Comparison of ENCODE assay signal across 8 cellular contexts in the genomic region with DNA sequence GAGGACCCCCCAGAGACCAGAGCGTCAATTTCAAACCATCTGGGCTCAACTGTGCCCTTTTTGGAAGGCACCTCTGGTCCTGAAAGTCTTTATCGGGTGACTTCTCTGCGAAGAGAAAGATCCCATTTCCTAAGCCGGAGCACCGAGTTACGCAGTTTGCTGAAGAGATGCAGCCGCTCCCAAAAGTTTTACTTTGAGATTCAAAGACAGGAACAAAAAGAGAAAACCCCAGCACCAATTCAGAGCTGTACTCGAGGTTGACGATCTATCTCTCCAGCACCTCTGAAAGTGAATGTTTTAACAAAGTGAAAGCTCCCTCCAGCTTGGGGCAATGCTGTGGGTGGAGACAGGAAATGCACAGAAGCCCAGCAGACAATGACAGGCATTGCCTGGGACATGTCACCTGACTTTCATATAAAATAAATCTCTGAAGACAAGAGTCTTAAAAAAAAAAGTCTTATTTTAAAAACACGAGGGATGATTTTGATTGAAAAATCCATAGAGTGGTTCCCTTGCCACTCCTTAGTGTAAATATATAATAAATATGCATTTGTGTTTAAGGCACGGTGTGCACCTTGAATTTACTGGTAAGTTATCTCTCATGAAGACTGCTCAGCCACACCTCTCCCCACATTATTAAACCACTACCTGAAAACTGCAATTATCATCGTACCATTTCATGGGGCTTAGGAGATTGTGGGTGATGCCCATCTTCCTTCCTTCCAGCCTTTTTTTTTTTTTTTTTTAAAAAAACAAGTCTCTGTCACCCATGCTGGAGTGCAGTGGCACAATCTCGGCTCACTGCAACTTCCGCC.
A peak's percentile ranks its signal among the peaks of the same experiment; 100 is the strongest.
DNase-seq lines count a peak whose midpoint lies in the region; ATAC-seq and TF ChIP-seq lines count a peak whose summit lies in the region.

No MANE protein-coding gene starts in this region.

- POLR2A ChIA-PET in AG04449 (lab: Yijun Ruan, JAX), result no interaction called here

- H3K27me3 ChIP-seq in lower lobe of right lung (ENCODE audit: low read depth) (no peaks in the 10 kb centered on the region), WERI-Rb-1 (ENCODE audit: insufficient read depth, low read depth, severe bottlenecking) (no peaks in the 10 kb centered on the region)

- DNase-seq in AG04449 (ENCODE audit: low read depth, low spot score), result no peak
- peak; percentile 43 for DNase-seq in HT-29 (ENCODE audit: low spot score)
- DNase-seq in activated CD4-positive, alpha-beta T cell treated with anti-CD3 and anti-CD28 coated beads for 1 hour, result peak; percentile 56
- peak; percentile 75 for DNase-seq in dermis blood vessel endothelial cell
- DNase-seq in lower lobe of right lung, result peak; percentile 51
- peak; percentile 40 for DNase-seq in stimulated activated CD8-positive, alpha-beta memory T cell treated with anti-CD3 and anti-CD28 coated beads, Interleukin-15, amount 100 ng/mL, for 1 hour (ENCODE audit: low read depth)
- DNase-seq in WERI-Rb-1, result no peak

- CTCF ChIA-PET in AG04449 (lab: Yijun Ruan, JAX), result no interaction called here

- peaks cover 44% of the 10 kb centered on the region for H3K4me1 ChIP-seq in lower lobe of right lung

- ATAC-seq in GM19372 (IDR thresholded peaks at IDR 0.05; ENCODE audit: low read depth, unreplicated experiment), result peak; percentile 67
- peak; percentile 86 to 89 for ATAC-seq in lower lobe of right lung

- peak overlapping the region; percentile 48 for H3K4me3 ChIP-seq in AG04449 (ENCODE audit: low read depth, low read length)
- H3K4me3 ChIP-seq in lower lobe of right lung, result peak overlapping the region; percentile 53
- no peak overlapping the region for H3K4me3 ChIP-seq in WERI-Rb-1 (ENCODE audit: low read depth, low read length)

- no peak for TF ChIP-seq CTCF in AG04449 (IDR thresholded peaks at IDR 0.05; ENCODE audit: insufficient read depth, low read length, missing control alignments)
- TF ChIP-seq CTCF in lower lobe of right lung (IDR thresholded peaks at IDR 0.05), result no peak
- TF ChIP-seq CTCF in WERI-Rb-1 (IDR thresholded peaks at IDR 0.05; ENCODE audit: low read depth, low read length), result no peak

- H3K27ac ChIP-seq in lower lobe of right lung (peak overlapping the region; percentile 91), WERI-Rb-1 (no peak overlapping the region)

- intact Hi-C loops in lower lobe of right lung (cut with DNase I), result no loop called here

- H3K36me3 ChIP-seq in lower lobe of right lung (peaks cover 10% of the 10 kb centered on the region), WERI-Rb-1 (peaks cover 2% of the 10 kb centered on the region)

- H3K9me3 ChIP-seq in lower lobe of right lung (no peaks in the 10 kb centered on the region), WERI-Rb-1 (ENCODE audit: severe bottlenecking) (no peaks in the 10 kb centered on the region)

Comparison
In these comparisons a context has a peak if more than half of its experiments do, and no peak if none do; other contexts are left out.
1. DNase-seq: peak in HT-29 (single experiment), activated CD4-positive, alpha-beta T cell treated with anti-CD3 and anti-CD28 coated beads for 1 hour (single experiment), dermis blood vessel endothelial cell (single experiment), lower lobe of right lung (single experiment) and stimulated activated CD8-positive, alpha-beta memory T cell treated with anti-CD3 and anti-CD28 coated beads, Interleukin-15, amount 100 ng/mL, for 1 hour (single experiment); none in AG04449 (single experiment) and WERI-Rb-1 (single experiment).